8 cellular contexts compared by ENCODE assay signal in the genomic region with DNA sequence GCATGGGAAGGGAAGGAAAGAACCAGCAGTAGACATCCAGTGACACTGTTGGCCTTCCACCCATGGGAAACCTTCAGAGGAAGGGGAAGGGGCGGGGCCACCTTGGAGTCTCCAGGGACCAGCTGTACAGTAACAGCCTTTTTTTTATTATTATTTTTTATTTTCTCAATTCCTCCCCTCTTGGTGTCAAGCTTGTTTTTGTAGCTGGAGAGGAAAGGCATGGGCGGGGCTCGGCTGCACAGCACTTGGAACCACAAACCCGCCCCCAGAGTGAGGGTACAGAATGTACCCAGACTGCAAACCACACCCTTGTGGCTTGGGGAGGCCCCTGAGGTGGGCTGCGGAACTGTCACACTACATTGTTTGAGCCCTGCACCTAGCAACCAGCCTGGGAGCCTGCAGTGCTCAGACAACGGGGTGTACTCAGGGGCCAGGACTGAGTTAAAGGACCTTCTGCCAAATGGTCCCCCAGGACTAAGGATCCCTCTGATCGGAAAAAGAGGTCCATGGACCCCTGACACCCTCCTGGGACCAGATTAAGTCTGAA. TPM values are rescaled to one million over a fixed set of nuclear protein-coding genes. Genes with fewer than 3 reads are reported as not detected.
A peak's percentile ranks its signal among the peaks of the same experiment; 100 is the strongest.
DNase-seq lines count a peak whose midpoint lies in the region; ATAC-seq lines count a peak whose summit lies in the region.

No MANE protein-coding gene starts in this region.

- DNase-seq in SIG-M5 treated with dmso at 0.1 percent for 504 hours (lab: John Stamatoyannopoulos, UW; ENCODE audit: unreplicated experiment) (peak; percentile 83), right cardiac atrium (peak; percentile 90 to 94 (median 90)), amniotic stem cell (lab: John Stamatoyannopoulos, UW) (no peak), foreskin melanocyte (no peak)
- DNase-seq in activated naive CD4-positive, alpha-beta T cell (lab: John Stamatoyannopoulos, UW): peak; percentile 37 to 80 (median 60)
- DNase-seq in stimulated activated CD4-positive, alpha-beta T cell treated with anti-CD3 and anti-CD28 coated beads, Interleukin-2, amount 100 ng/mL, for 48 hours: peak; percentile 73 to 74

- 25% methylated on average over 7 of the region's 7 CpGs for WGBS in right cardiac atrium

- intact Hi-C loops in right cardiac atrium (cut with DNase I): loop anchor here in 2 of 4 donors (5.0 kb wide), 1 partner anchor 103 kb away; a partner anchor contains a TSS

- ATAC-seq in GM19025 (IDR thresholded peaks at IDR 0.05; ENCODE audit: low read depth, unreplicated experiment): peak; percentile 82
- ATAC-seq in HG03066 (IDR thresholded peaks at IDR 0.05; ENCODE audit: low read depth, unreplicated experiment): peak; percentile 87
- peak; percentile 80 to 87 for ATAC-seq in right cardiac atrium

- no peaks in the 10 kb centered on the region for H3K27me3 ChIP-seq in right cardiac atrium (ENCODE audit: control insufficient read depth, insufficient read depth)

- peak overlapping the region; percentile 100 for H3K27ac ChIP-seq in right cardiac atrium (ENCODE audit: low read length)

- H3K4me3 ChIP-seq in right cardiac atrium (ENCODE audit: low read length): no peak overlapping the region

- H3K9me3 ChIP-seq in right cardiac atrium (ENCODE audit: control insufficient read depth, low read length): no peaks in the 10 kb centered on the region

- peaks cover 8% of the 10 kb centered on the region for H3K4me1 ChIP-seq in right cardiac atrium (ENCODE audit: control insufficient read depth, insufficient read depth, low read length)

RNA-seq across cellular contexts. Expression of a gene that starts 45.7 kb away (rescaled TPM):
- total RNA-seq in right cardiac atrium: 10 to 100 TPM; 20.4 to 26.3 (median 24.8) TPM
- polyA plus RNA-seq in right cardiac atrium: 13.9 TPM

Comparison
In these comparisons a context has a peak if more than half of its experiments do, and no peak if none do; other contexts are left out.
1. DNase-seq: peak in SIG-M5 treated with dmso at 0.1 percent for 504 hours (single experiment), activated naive CD4-positive, alpha-beta T cell (4 of 4), right cardiac atrium (3 of 3) and stimulated activated CD4-positive, alpha-beta T cell treated with anti-CD3 and anti-CD28 coated beads, Interleukin-2, amount 100 ng/mL, for 48 hours (2 of 2); none in amniotic stem cell (single experiment) and foreskin melanocyte (single experiment).
2. Peak in every context shown above with its lines, with median percentiles within 50 percentile points of each other: ATAC-seq.